29 cellular contexts compared by ENCODE assay signal in genomic region chr4:24229976-24230375, GRCh38.
DNase-seq lines count a peak whose midpoint lies in the region; ATAC-seq, FAIRE-seq and TF ChIP-seq lines count a peak whose summit lies in the region.
"Had no signal": no experiment of that assay in that cellular context is flagged by ENCODE, and none has a peak within 500 bp of the region (broad histone marks: within the 10 kb centered on the region; RNA-seq: fewer than 3 reads in every experiment).

No MANE protein-coding gene starts in this region.

- no peak for DNase-seq in Caco-2
- peak; percentile 40 for DNase-seq in RWPE1 (ENCODE audit: low spot score)
- DNase-seq in fibroblast of peridontal ligament (ENCODE audit: extremely low read depth): peak; percentile 92
- DNase-seq in mesenchymal stem cell: peak; percentile 26
- no peak for DNase-seq in GM19239 (ENCODE audit: insufficient read length, low spot score)
- no peak for DNase-seq in colonic mucosa
- DNase-seq: activated CD4-positive, alpha-beta memory T cell treated with anti-CD3 and anti-CD28 coated beads for 36 hours; activated effector memory CD4-positive, alpha-beta T cell treated with anti-CD3 and anti-CD28 coated beads, Interleukin-2, amount 50 U/mL, for 16 hours; AML-193; DND-41; effector CD4-positive, alpha-beta T cell; erythroblast; glutamatergic neuron; kidney glomerular epithelial cell; NCI-H1417; NCI-H2081 treated with DMSO at 0.1 percent for 48 hours; NCI-H446; OCI-M1; Right ventricle myocardium superior; stimulated activated CD8-positive, alpha-beta memory T cell treated with anti-CD3 and anti-CD28 coated beads, Interleukin-4, amount 100 ng/mL, for 48 hours; SW 1271; trophoblast cell had no signal

- no peak overlapping the region for H3K23ac ChIP-seq in mesenchymal stem cell (ENCODE audit: low read length in 2 of 2)

- no peaks in the 10 kb centered on the region for H3K9me3 ChIP-seq in Caco-2
- no peaks in the 10 kb centered on the region for H3K9me3 ChIP-seq in mesenchymal stem cell (ENCODE audit: control insufficient read depth, low read length)
- H3K9me3 ChIP-seq in colonic mucosa: no peaks in the 10 kb centered on the region

- no peak overlapping the region for H3K4me2 ChIP-seq in mesenchymal stem cell (ENCODE audit: low read length, poor library complexity, severe bottlenecking)

- intact Hi-C loops in Caco-2 (cut with micrococcal nuclease; ENCODE audit: unreplicated experiment) (no loop called here), colonic mucosa (cut with DNase I) (no loop called here)

- no peak overlapping the region for H2BK5ac ChIP-seq in mesenchymal stem cell (ENCODE audit: low read depth, low read length, poor library complexity, severe bottlenecking)

- FAIRE-seq in GM19239 (lab: Jason Lieb, UNC): no peak
- FAIRE-seq: GM12892 had no signal

- peaks cover 11% of the 10 kb centered on the region for H3K9me3 Mint-ChIP-seq in Caco-2 (ENCODE audit: unreplicated experiment)

- H3K27ac ChIP-seq in RWPE1 (no peak overlapping the region), mesenchymal stem cell (ENCODE audit: low read length, poor library complexity, severe bottlenecking) (no peak overlapping the region), colonic mucosa (no peak overlapping the region)

- no peak overlapping the region for H2BK120ac ChIP-seq in mesenchymal stem cell (ENCODE audit: low read depth, low read length)

- no peaks in the 10 kb centered on the region for H3K36me3 ChIP-seq in Caco-2 (ENCODE audit: control insufficient read depth, insufficient read depth, low read length)
- H3K36me3 ChIP-seq in mesenchymal stem cell (ENCODE audit: control insufficient read depth in 1 of 2, insufficient read depth in 2 of 2, low read depth in 1 of 2, low read length in 2 of 2): no peaks in the 10 kb centered on the region
- no peaks in the 10 kb centered on the region for H3K36me3 ChIP-seq in colonic mucosa

- peaks cover 11% of the 10 kb centered on the region for H3K4me1 Mint-ChIP-seq in Caco-2 (ENCODE audit: low read depth, unreplicated experiment)
- H3K4me1 Mint-ChIP-seq: IgD-negative memory B cell had no signal

- H3K14ac ChIP-seq in mesenchymal stem cell (ENCODE audit: low read length in 2 of 2): no peak overlapping the region

- no peak overlapping the region for H3K18ac ChIP-seq in mesenchymal stem cell (ENCODE audit: low read depth in 1 of 2, low read length in 2 of 2)

- no peak overlapping the region for H2AK5ac ChIP-seq in mesenchymal stem cell (ENCODE audit: low read length, severe bottlenecking)

- H3K27ac Mint-ChIP-seq in Caco-2 (ENCODE audit: unreplicated experiment): peak overlapping the region; percentile 33
- H3K27ac Mint-ChIP-seq: activated CD4-positive, alpha-beta memory T cell treated with anti-CD3 and anti-CD28 coated beads for 36 hours; IgD-negative memory B cell had no signal

- H2BK15ac ChIP-seq in mesenchymal stem cell (ENCODE audit: low read depth, poor library complexity, severe bottlenecking): no peak overlapping the region

- H3K9ac ChIP-seq in mesenchymal stem cell (ENCODE audit: low read length) (no peak overlapping the region), colonic mucosa (ENCODE audit: low read depth in 2 of 2, low read length in 2 of 2) (no peak overlapping the region)

- H3K36me3 Mint-ChIP-seq in Caco-2 (ENCODE audit: insufficient read depth, unreplicated experiment): no peaks in the 10 kb centered on the region
- H3K36me3 Mint-ChIP-seq: activated CD4-positive, alpha-beta memory T cell treated with anti-CD3 and anti-CD28 coated beads for 36 hours; IgD-negative memory B cell had no signal

- no peak overlapping the region for H2AFZ ChIP-seq in mesenchymal stem cell (ENCODE audit: low read depth, low read length)

- H4K8ac ChIP-seq in mesenchymal stem cell (ENCODE audit: low read length): no peak overlapping the region

- H4K91ac ChIP-seq in mesenchymal stem cell (ENCODE audit: low read length): no peak overlapping the region

- no peak overlapping the region for H2BK12ac ChIP-seq in mesenchymal stem cell (ENCODE audit: low read length in 2 of 2)

- TF ChIP-seq CTCF in Caco-2 (IDR thresholded peaks at IDR 0.05; ENCODE audit: insufficient read depth in 1 of 2, low read depth in 1 of 2, low read length in 1 of 2, severe bottlenecking in 1 of 2, unreplicated experiment in 1 of 2): no peak
- no peak for TF ChIP-seq CTCF in RWPE1 (conservative IDR thresholded peaks at IDR 0.05; ENCODE audit: low read depth)
- no peak for TF ChIP-seq CTCF in colonic mucosa (IDR thresholded peaks at IDR 0.05)

- WGBS in mesenchymal stem cell: 88% methylated on average over 3 of the region's 4 CpGs

- no peak overlapping the region for H3K4me3 Mint-ChIP-seq in Caco-2 (ENCODE audit: unreplicated experiment)
- H3K4me3 Mint-ChIP-seq: activated CD4-positive, alpha-beta memory T cell treated with anti-CD3 and anti-CD28 coated beads for 36 hours; IgD-negative memory B cell; neural crest cell had no signal

- BruUV-seq in Caco-2 (replicated peaks; lab: Mats Ljungman, UMichigan): no TSS peak

- ATAC-seq in HG03196 (IDR thresholded peaks at IDR 0.05; ENCODE audit: unreplicated experiment) (no peak), GM19463 (IDR thresholded peaks at IDR 0.05; ENCODE audit: unreplicated experiment) (no peak)
- ATAC-seq: activated CD4-positive, CD25-positive, alpha-beta regulatory T cell treated with anti-CD3 and anti-CD28 coated beads, Interleukin-2, amount 50 U/mL, for 24 hours; HCT116 had no signal

- no peak overlapping the region for H3K4ac ChIP-seq in mesenchymal stem cell (ENCODE audit: low read depth in 1 of 2, low read length in 2 of 2)

- no peaks in the 10 kb centered on the region for H3K79me1 ChIP-seq in mesenchymal stem cell (replicated peaks; ENCODE audit: low read length, poor library complexity, severe bottlenecking)

- H3K27me3 Mint-ChIP-seq in Caco-2 (ENCODE audit: insufficient read depth, unreplicated experiment): no peaks in the 10 kb centered on the region
- H3K27me3 Mint-ChIP-seq: IgD-negative memory B cell had no signal

- no peaks in the 10 kb centered on the region for H3K27me3 ChIP-seq in Caco-2 (replicated peaks; ENCODE audit: control insufficient read depth, insufficient read depth, low read length)
- no peaks in the 10 kb centered on the region for H3K27me3 ChIP-seq in mesenchymal stem cell (ENCODE audit: control insufficient read depth in 1 of 2, insufficient read depth in 1 of 2, low read length in 2 of 2)
- no peaks in the 10 kb centered on the region for H3K27me3 ChIP-seq in colonic mucosa

- H3K4me3 ChIP-seq in Caco-2 (ENCODE audit: low read depth, low read length) (no peak overlapping the region), mesenchymal stem cell (ENCODE audit: insufficient read depth in 1 of 2, low read depth in 1 of 2, low read length in 2 of 2) (no peak overlapping the region), colonic mucosa (no peak overlapping the region)

- H3K4me1 ChIP-seq in Caco-2: peaks cover 27% of the 10 kb centered on the region
- peaks cover 4% of the 10 kb centered on the region for H3K4me1 ChIP-seq in mesenchymal stem cell (ENCODE audit: control insufficient read depth, insufficient read depth, low read depth, low read length)
- H3K4me1 ChIP-seq in colonic mucosa: no peaks in the 10 kb centered on the region

- POLR2A ChIA-PET in Caco-2 (lab: Charles Lee): no interaction called here
- POLR2A ChIA-PET in RWPE1 (lab: Yijun Ruan, JAX; ENCODE audit: low non-redundant PET): no interaction called here

- CTCF ChIA-PET in Caco-2 (lab: Charles Lee) (no interaction called here), RWPE1 (lab: Yijun Ruan, JAX) (interaction anchor here (0.7 kb wide), 1 partner anchor 47 kb away, joined by 3 read pairs; no protein-coding TSS in a partner anchor)

Comparison
In these comparisons a context has a peak if more than half of its experiments do, and no peak if none do; other contexts are left out.
1. DNase-seq: peak in RWPE1 (single experiment), fibroblast of peridontal ligament (single experiment) and mesenchymal stem cell (single experiment); none in Caco-2 (0 of 2), GM19239 (single experiment) and colonic mucosa (single experiment).